35 cellular contexts compared by ENCODE assay signal in genomic region chr11:110979696-110980095, GRCh38.
DNase-seq lines count a peak whose midpoint lies in the region; ATAC-seq, FAIRE-seq and TF ChIP-seq lines count a peak whose summit lies in the region.
"Had no signal": no experiment of that assay in that cellular context is flagged by ENCODE, and none has a peak within 500 bp of the region (broad histone marks: within the 10 kb centered on the region; RNA-seq: fewer than 3 reads in every experiment).

No MANE protein-coding gene starts in this region.

- no peak overlapping the region for H3K4me3 ChIP-seq in breast epithelium
- no peak overlapping the region for H3K4me3 ChIP-seq in bronchial epithelial cell (ENCODE audit: low read depth, low read length)
- H3K4me3 ChIP-seq in keratinocyte (ENCODE audit: control insufficient read depth in 2 of 3, extremely low read depth in 1 of 3, insufficient read depth in 2 of 3, low read depth in 1 of 3, low read length in 3 of 3): no peak overlapping the region
- H3K4me3 ChIP-seq: gastrocnemius medialis, vagina had no signal

- DNase-seq in MCF 10A (ENCODE audit: unreplicated experiment) (peak; percentile 33), breast epithelium (ENCODE audit: low spot score in 2 of 2) (no peak), bronchial epithelial cell (ENCODE audit: low read depth) (peak; percentile 52), keratinocyte (ENCODE audit: low read depth, low spot score) (no peak), NCI-H345 treated with DMSO at 0.1 percent for 48 hours (lab: John Stamatoyannopoulos, UW; ENCODE audit: unreplicated experiment) (no peak), NCI-H748 treated with DMSO at 0.1 percent for 48 hours (lab: John Stamatoyannopoulos, UW) (no peak), T1000 (lab: John Stamatoyannopoulos, UW) (no peak)
- DNase-seq: activated CD4-positive, alpha-beta T cell treated with anti-CD3 and anti-CD28 coated beads for 48 hours; activated gamma-delta T cell treated with Interleukin-2 at 50 U/mL for 16 hours; activated naive CD8-positive, alpha-beta T cell treated with anti-CD3 and anti-CD28 coated beads, Interleukin-2, amount 50 U/mL, for 24 hours; activated T-cell treated with anti-CD3 and anti-CD28 coated beads, Interleukin-2, amount 50 U/mL, for 4 hours; brain microvascular endothelial cell; CD4-positive, CD25-positive, alpha-beta regulatory T cell; DMS 273 treated with DMSO at 0.1 percent for 48 hours; effector CD4-positive, alpha-beta T cell; gastrocnemius medialis; H7; hypothalamus; immature natural killer cell; midbrain; naive thymus-derived CD8-positive, alpha-beta T cell; NCI-H1105 treated with DMSO at 0.1 percent for 48 hours; NCI-H2029 treated with DMSO at 0.1 percent for 48 hours; NCI-H774; nucleus accumbens; small intestine; stimulated activated CD4-positive, alpha-beta T cell treated with anti-CD3 and anti-CD28 coated beads, Interleukin-1b, Interleukin-23, amount 100 ng/mL, for 48 hours; stimulated activated CD8-positive, alpha-beta memory T cell treated with anti-CD3 and anti-CD28 coated beads, Interleukin-4, amount 100 ng/mL, for 48 hours; stimulated activated naive CD8-positive, alpha-beta T cell treated with anti-CD3 and anti-CD28 coated beads, Interleukin-15, amount 100 ng/mL, for 72 hours had no signal

- dilution Hi-C loops in keratinocyte (cut with MboI; ENCODE audit: extremely low pct_ligation_motif_present, low sequenced_read_pairs): no loop called here

- H3K79me2 ChIP-seq in keratinocyte (ENCODE audit: control insufficient read depth, insufficient read depth, low read length): no peaks in the 10 kb centered on the region

- peak; percentile 58 for FAIRE-seq in bronchial epithelial cell (lab: Jason Lieb, UNC)
- FAIRE-seq in keratinocyte (lab: Jason Lieb, UNC): peak; percentile 69
- FAIRE-seq: colon, small intestine had no signal

- H3K27ac Mint-ChIP-seq in MCF 10A (ENCODE audit: low read depth, unreplicated experiment): no peak overlapping the region
- H3K27ac Mint-ChIP-seq: activated naive CD8-positive, alpha-beta T cell treated with anti-CD3 and anti-CD28 coated beads, Interleukin-2, amount 50 U/mL, for 24 hours; CD4-positive, CD25-positive, alpha-beta regulatory T cell; immature natural killer cell; naive thymus-derived CD8-positive, alpha-beta T cell; stimulated activated naive CD8-positive, alpha-beta T cell treated with anti-CD3 and anti-CD28 coated beads, Interleukin-15, amount 100 ng/mL, for 72 hours; T-helper 1 cell treated with Interleukin-12 subunit alpha and Interleukin-12 subunit beta and Interleukin-4 antibody, amounts not matched to agents 30 μg/mL and 1 μg/mL, for 36 hours had no signal

- no peaks in the 10 kb centered on the region for H3K36me3 Mint-ChIP-seq in MCF 10A (ENCODE audit: insufficient read depth, unreplicated experiment)
- H3K36me3 Mint-ChIP-seq: CD4-positive, CD25-positive, alpha-beta regulatory T cell; immature natural killer cell had no signal

- no TSS peak for BruUV-seq in MCF 10A (replicated peaks; lab: Mats Ljungman, UMichigan)

- H3K4me1 ChIP-seq in breast epithelium (no peaks in the 10 kb centered on the region), keratinocyte (ENCODE audit: control insufficient read depth, extremely low read depth, insufficient read depth, low read length) (peaks cover 8% of the 10 kb centered on the region)
- H3K4me1 ChIP-seq: gastrocnemius medialis, vagina had no signal

- H4K20me1 ChIP-seq in keratinocyte (ENCODE audit: control insufficient read depth, extremely low read depth, insufficient read depth, low read length): no peaks in the 10 kb centered on the region

- no peak overlapping the region for H3K27ac ChIP-seq in breast epithelium
- no peak overlapping the region for H3K27ac ChIP-seq in keratinocyte (ENCODE audit: control insufficient read depth, insufficient read depth, low read length)
- H3K27ac ChIP-seq: 22Rv1, brain microvascular endothelial cell, gastrocnemius medialis, RWPE1, vagina had no signal

- H3K36me3 ChIP-seq in breast epithelium (no peaks in the 10 kb centered on the region), bronchial epithelial cell (ENCODE audit: control insufficient read depth, insufficient read depth, low read length) (no peaks in the 10 kb centered on the region), keratinocyte (ENCODE audit: control insufficient read depth in 2 of 2, extremely low read depth in 1 of 2, insufficient read depth in 2 of 2, low read length in 2 of 2) (no peaks in the 10 kb centered on the region)
- H3K36me3 ChIP-seq: brain microvascular endothelial cell, gastrocnemius medialis, vagina had no signal

- ATAC-seq in HG02938 (IDR thresholded peaks at IDR 0.05; ENCODE audit: unreplicated experiment): no peak
- ATAC-seq: activated naive CD8-positive, alpha-beta T cell treated with anti-CD3 and anti-CD28 coated beads, Interleukin-2, amount 50 U/mL, for 24 hours; activated T-cell treated with anti-CD3 and anti-CD28 coated beads, Interleukin-2, amount 50 U/mL, for 4 hours; gastrocnemius medialis; naive thymus-derived CD8-positive, alpha-beta T cell; stimulated activated naive CD8-positive, alpha-beta T cell treated with anti-CD3 and anti-CD28 coated beads, Interleukin-15, amount 100 ng/mL, for 72 hours had no signal

- peaks cover 6% of the 10 kb centered on the region for H3K4me1 Mint-ChIP-seq in MCF 10A (ENCODE audit: insufficient read depth, unreplicated experiment)
- H3K4me1 Mint-ChIP-seq: activated naive CD8-positive, alpha-beta T cell treated with anti-CD3 and anti-CD28 coated beads, Interleukin-2, amount 50 U/mL, for 24 hours; CD4-positive, CD25-positive, alpha-beta regulatory T cell; immature natural killer cell; naive thymus-derived CD8-positive, alpha-beta T cell; stimulated activated naive CD8-positive, alpha-beta T cell treated with anti-CD3 and anti-CD28 coated beads, Interleukin-15, amount 100 ng/mL, for 72 hours had no signal

- POLR2A ChIA-PET in MCF 10A (lab: Yijun Ruan, JAX): no interaction called here

- CTCF ChIA-PET in MCF 10A (lab: Yijun Ruan, JAX): interaction anchor here (0.6 to 1.0 kb wide), 2 partner anchors 461 to 547 kb away, joined by 3 read pairs; no protein-coding TSS in a partner anchor

- H3K9ac ChIP-seq in keratinocyte (ENCODE audit: control insufficient read depth, extremely low read depth, insufficient read depth, low read length): no peak overlapping the region

- no peaks in the 10 kb centered on the region for H3K9me3 ChIP-seq in breast epithelium
- H3K9me3 ChIP-seq in keratinocyte (ENCODE audit: control insufficient read depth, low read depth, low read length): no peaks in the 10 kb centered on the region
- H3K9me3 ChIP-seq: gastrocnemius medialis, vagina had no signal

- H3K27me3 Mint-ChIP-seq in MCF 10A (ENCODE audit: insufficient read depth, unreplicated experiment): no peaks in the 10 kb centered on the region
- H3K27me3 Mint-ChIP-seq: activated naive CD8-positive, alpha-beta T cell treated with anti-CD3 and anti-CD28 coated beads, Interleukin-2, amount 50 U/mL, for 24 hours; CD4-positive, CD25-positive, alpha-beta regulatory T cell; stimulated activated naive CD8-positive, alpha-beta T cell treated with anti-CD3 and anti-CD28 coated beads, Interleukin-15, amount 100 ng/mL, for 72 hours had no signal

- no peaks in the 10 kb centered on the region for H3K9me1 ChIP-seq in keratinocyte (ENCODE audit: control insufficient read depth, extremely low read depth, insufficient read depth, low read length)

- no peak overlapping the region for H3K4me3 Mint-ChIP-seq in MCF 10A (ENCODE audit: unreplicated experiment)
- H3K4me3 Mint-ChIP-seq: activated naive CD8-positive, alpha-beta T cell treated with anti-CD3 and anti-CD28 coated beads, Interleukin-2, amount 50 U/mL, for 24 hours; activated T-cell treated with anti-CD3 and anti-CD28 coated beads, Interleukin-2, amount 50 U/mL, for 4 hours; CD4-positive, CD25-positive, alpha-beta regulatory T cell; immature natural killer cell; naive thymus-derived CD8-positive, alpha-beta T cell; stimulated activated naive CD8-positive, alpha-beta T cell treated with anti-CD3 and anti-CD28 coated beads, Interleukin-15, amount 100 ng/mL, for 72 hours; T-helper 1 cell treated with Interleukin-12 subunit alpha and Interleukin-12 subunit beta and Interleukin-4 antibody, amounts not matched to agents 30 μg/mL and 1 μg/mL, for 36 hours had no signal

- H3K4me2 ChIP-seq in keratinocyte (ENCODE audit: control insufficient read depth, extremely low read depth, insufficient read depth, low read depth, low read length): no peak overlapping the region

- peaks cover 7% of the 10 kb centered on the region for H3K9me3 Mint-ChIP-seq in MCF 10A (ENCODE audit: unreplicated experiment)

- TF ChIP-seq CTCF in MCF 10A (IDR thresholded peaks at IDR 0.05; ENCODE audit: unreplicated experiment) (no peak), breast epithelium (IDR thresholded peaks at IDR 0.05) (no peak), bronchial epithelial cell (IDR thresholded peaks at IDR 0.05; ENCODE audit: insufficient read depth, low read length, severe bottlenecking) (no peak), keratinocyte (optimal IDR thresholded peaks at IDR 0.05 in 1 of 3, IDR thresholded peaks at IDR 0.05 in 1 of 3, conservative IDR thresholded peaks at IDR 0.05 in 1 of 3; ENCODE audit: extremely low read depth in 1 of 3, insufficient read depth in 2 of 3, low read length in 3 of 3) (no peak)

- intact Hi-C loops in MCF 10A (cut with micrococcal nuclease) (no loop called here), breast epithelium (cut with DNase I; ENCODE audit: low total_unique reads) (no loop called here)

- TF ChIP-seq POLR2A in breast epithelium (IDR thresholded peaks at IDR 0.05): no peak

- H3K27me3 ChIP-seq in breast epithelium: no peaks in the 10 kb centered on the region
- no peaks in the 10 kb centered on the region for H3K27me3 ChIP-seq in bronchial epithelial cell (ENCODE audit: control insufficient read depth, insufficient read depth, low read length)
- no peaks in the 10 kb centered on the region for H3K27me3 ChIP-seq in keratinocyte (ENCODE audit: control insufficient read depth, extremely low read depth, insufficient read depth, low read length)
- H3K27me3 ChIP-seq: brain microvascular endothelial cell, gastrocnemius medialis, vagina had no signal

- no peak overlapping the region for H2AFZ ChIP-seq in keratinocyte (ENCODE audit: control insufficient read depth, low read length)

Comparison
In these comparisons a context has a peak if more than half of its experiments do, and no peak if none do; other contexts are left out.
1. DNase-seq: peak in MCF 10A (single experiment) and bronchial epithelial cell (single experiment); none in breast epithelium (0 of 2), keratinocyte (single experiment), NCI-H345 treated with DMSO at 0.1 percent for 48 hours (single experiment), NCI-H748 treated with DMSO at 0.1 percent for 48 hours (single experiment) and T1000 (single experiment).